In the genomic region with DNA sequence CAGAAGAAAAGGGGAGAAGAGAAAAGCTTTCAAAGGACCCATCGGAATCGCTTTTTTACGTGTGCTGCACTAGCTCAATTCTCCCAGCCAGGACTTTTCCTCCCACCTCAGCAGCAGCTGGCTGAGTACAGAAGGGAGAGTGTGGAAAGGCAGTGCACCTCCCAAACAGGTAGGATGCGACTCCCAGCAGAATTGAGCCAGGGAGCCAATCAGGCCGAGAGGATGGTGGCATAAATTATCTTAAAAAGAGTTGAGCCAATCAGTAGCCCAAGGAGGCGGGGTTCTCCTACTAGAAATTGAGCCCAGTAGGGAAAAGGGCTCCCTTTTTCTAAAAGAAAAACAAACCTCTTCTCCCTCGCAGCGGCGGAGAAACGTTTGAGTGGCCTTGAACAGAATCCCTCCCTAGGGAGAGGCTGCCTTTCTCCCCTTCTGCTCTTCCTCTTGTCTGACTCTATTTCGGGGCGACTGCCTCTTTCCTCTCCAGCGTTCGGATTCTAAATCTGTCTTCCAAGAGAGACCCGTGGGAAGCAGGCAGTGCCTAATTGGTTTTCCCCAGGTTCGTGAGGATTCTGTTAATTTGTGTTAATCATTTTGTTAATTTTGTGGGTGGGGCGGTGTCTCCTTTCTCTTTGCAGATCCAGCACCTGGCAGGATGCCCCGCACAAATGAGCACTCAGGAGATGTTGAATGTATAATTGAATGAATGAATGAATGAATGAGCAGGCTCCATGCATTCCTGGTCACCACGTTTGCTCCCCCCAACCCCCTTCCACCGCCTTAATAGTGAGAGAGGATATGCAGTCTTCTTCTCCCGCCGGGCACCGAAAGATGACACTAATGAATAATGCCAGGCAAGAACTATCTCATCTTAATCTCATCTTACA, we compare ENCODE assay signal across 13 cellular contexts. TPM values are rescaled to one million over a fixed set of nuclear protein-coding genes. Genes with fewer than 3 reads are reported as not detected.
DNase-seq lines count a peak whose midpoint lies in the region; ATAC-seq and TF ChIP-seq lines count a peak whose summit lies in the region.
"Had no signal": no experiment of that assay in that cellular context is flagged by ENCODE, and none has a peak within 500 bp of the region (broad histone marks: within the 10 kb centered on the region; RNA-seq: fewer than 3 reads in every experiment).

TSS of gene GABRG1 (minus strand) at position 183 of the 884 bp plus-strand sequence. CDS start at position 42, 141 bp downstream.

- ATAC-seq in RWPE2 (ENCODE audit: low read depth) (no peak), GM19324 (IDR thresholded peaks at IDR 0.05; ENCODE audit: low FRiP score, unreplicated experiment) (no peak)
- ATAC-seq: gastroesophageal sphincter had no signal

- H2AFZ ChIP-seq in H9 (ENCODE audit: low read length), result peak within 1 kb of the TSS; percentile 96

- no peak within 1 kb of the TSS for H3K14ac ChIP-seq in H9 (ENCODE audit: insufficient read depth, low read length)

- no peak within 1 kb of the TSS for H3K56ac ChIP-seq in H9 (ENCODE audit: insufficient read length, low read depth, low read length)

- H3K9me3 ChIP-seq in H9 (ENCODE audit: control insufficient read depth, low read depth, low read length), result no peaks in the 10 kb centered on the region
- no peaks in the 10 kb centered on the region for H3K9me3 ChIP-seq in RWPE2 (ENCODE audit: severe bottlenecking)
- H3K9me3 ChIP-seq in iPS DF 6.9 (ENCODE audit: control insufficient read depth, insufficient read depth, low read length), result no peaks in the 10 kb centered on the region; the same call in 1 of the 2 replicates
- H3K9me3 ChIP-seq: gastroesophageal sphincter had no signal

- no peak within 1 kb of the TSS for H2BK20ac ChIP-seq in H9 (ENCODE audit: low read depth, low read length, poor library complexity, severe bottlenecking)

- H3K36me3 Mint-ChIP-seq in H9 (ENCODE audit: insufficient read depth in 1 of 3, low read depth in 3 of 3) (no peaks in the 10 kb centered on the region; a peak in 1 of 7 replicates), immature natural killer cell (peaks cover 0 to 3% (median 0%) of the 10 kb centered on the region in 3 donors)

- H3K27ac Mint-ChIP-seq in H9, result peak within 1 kb of the TSS in 1 of 3 experiments; percentile 33; a peak in 3 of 7 replicates
- H3K27ac Mint-ChIP-seq in immature natural killer cell, result no peak within 1 kb of the TSS
- H3K27ac Mint-ChIP-seq: activated naive CD4-positive, alpha-beta T cell treated with anti-CD3 and anti-CD28 coated beads for 36 hours had no signal

- peak within 1 kb of the TSS; percentile 13 for H3K9ac ChIP-seq in H9 (ENCODE audit: extremely low read depth, insufficient read length, low read length)

- H3K27me3 Mint-ChIP-seq in H9 (ENCODE audit: low read depth) (peaks cover 3% of the 10 kb centered on the region), immature natural killer cell (ENCODE audit: low read depth in 3 of 3) (no peaks in the 10 kb centered on the region)

- H3K4me2 ChIP-seq in H9 (ENCODE audit: insufficient read depth, insufficient read length, low read length), result peak within 1 kb of the TSS; percentile 79

- peaks cover 7% of the 10 kb centered on the region for H3K23me2 ChIP-seq in H9 (ENCODE audit: insufficient read length, low read depth, low read length, poor library complexity, severe bottlenecking)

- no peak within 1 kb of the TSS for H2BK5ac ChIP-seq in H9 (ENCODE audit: insufficient read length, low read length)

- H3K79me2 ChIP-seq in H9 (ENCODE audit: insufficient read depth, low read length), result no peaks in the 10 kb centered on the region

- no peaks in the 10 kb centered on the region for H3K79me1 ChIP-seq in H9 (ENCODE audit: insufficient read depth, low read depth, low read length, poor library complexity, severe bottlenecking)

- H2BK12ac ChIP-seq in H9 (ENCODE audit: insufficient read length, low read depth, low read length), result no peak within 1 kb of the TSS

- H2BK15ac ChIP-seq in H9 (ENCODE audit: low read depth, low read length), result no peak within 1 kb of the TSS

- DNase-seq in H9 (peak; percentile 89), RWPE2 (ENCODE audit: low spot score) (peak; percentile 15), iPS DF 6.9 (ENCODE audit: low read depth, low spot score) (peak; percentile 20), posterior vena cava (ENCODE audit: low spot score) (peak; percentile 44), immature natural killer cell (no peak), SIG-M5 treated with dmso at 0.1 percent for 504 hours (lab: John Stamatoyannopoulos, UW; ENCODE audit: unreplicated experiment) (no peak), kidney tubule cell (ENCODE audit: low spot score) (no peak)
- DNase-seq: activated naive CD4-positive, alpha-beta T cell treated with anti-CD3 and anti-CD28 coated beads for 36 hours; DMS79 treated with DMSO at 0.1 percent for 48 hours; Kasumi-1 had no signal

- H3K27me3 ChIP-seq in H9 (ENCODE audit: insufficient read depth, low read length), result no peaks in the 10 kb centered on the region
- peaks cover 51% of the 10 kb centered on the region for H3K27me3 ChIP-seq in RWPE2 (ENCODE audit: insufficient read depth, poor library complexity, severe bottlenecking)
- H3K27me3 ChIP-seq in iPS DF 6.9 (ENCODE audit: control insufficient read depth, insufficient read depth, low read length), result no peaks in the 10 kb centered on the region

- H3K9me3 Mint-ChIP-seq in H9 (no peaks in the 10 kb centered on the region), immature natural killer cell (peaks cover 4 to 25% (median 12%) of the 10 kb centered on the region in 6 donors)

- H2BK120ac ChIP-seq in H9 (ENCODE audit: low read depth, low read length, poor library complexity, severe bottlenecking), result no peak within 1 kb of the TSS

- H3K4me3 Mint-ChIP-seq in H9, result peak within 1 kb of the TSS; percentile 63 to 88
- H3K4me3 Mint-ChIP-seq in immature natural killer cell, result no peak within 1 kb of the TSS
- H3K4me3 Mint-ChIP-seq: activated naive CD4-positive, alpha-beta T cell treated with anti-CD3 and anti-CD28 coated beads for 36 hours had no signal

- intact Hi-C loops in posterior vena cava (cut with DNase I), result no loop called here

- H3K23ac ChIP-seq in H9 (ENCODE audit: insufficient read length, low read depth, low read length), result no peak within 1 kb of the TSS

- no peaks in the 10 kb centered on the region for H3K4me1 ChIP-seq in H9 (ENCODE audit: insufficient read depth, low read length)
- H3K4me1 ChIP-seq in RWPE2 (ENCODE audit: insufficient read depth, poor library complexity, severe bottlenecking), result no peaks in the 10 kb centered on the region
- no peaks in the 10 kb centered on the region for H3K4me1 ChIP-seq in iPS DF 6.9 (ENCODE audit: control insufficient read depth, insufficient read depth, low read length)

- no peak within 1 kb of the TSS for H3K18ac ChIP-seq in H9 (ENCODE audit: insufficient read length, low read depth, low read length)

- no peak within 1 kb of the TSS for H2AK5ac ChIP-seq in H9 (ENCODE audit: insufficient read length, low read length)

- H3K4me3 ChIP-seq in RWPE2 (ENCODE audit: severe bottlenecking) (no peak within 1 kb of the TSS), iPS DF 6.9 (ENCODE audit: low read length) (peak within 1 kb of the TSS; percentile 28; the same call in 1 of the 2 replicates)

- H3K4ac ChIP-seq in H9 (ENCODE audit: low read depth, low read length), result no peak within 1 kb of the TSS

- WGBS in H9 (ENCODE audit: extremely low coverage, insufficient read length, low lambda C conversion rate), result no CpG with 5 or more reads among the region's 23 CpGs
- WGBS in iPS DF 6.9 (ENCODE audit: insufficient coverage, insufficient read length), result no CpG with 5 or more reads among the region's 23 CpGs

- no peak within 1 kb of the TSS for H4K91ac ChIP-seq in H9 (ENCODE audit: insufficient read length, low read depth, low read length)

- no peak within 1 kb of the TSS for H4K5ac ChIP-seq in H9 (ENCODE audit: insufficient read length, low read depth, low read length)

- TF ChIP-seq CTCF in H9 (conservative IDR thresholded peaks at IDR 0.05) (no peak), RWPE2 (IDR thresholded peaks at IDR 0.05; ENCODE audit: poor library complexity, severe bottlenecking) (no peak)

- H4K8ac ChIP-seq in H9 (replicated peaks; ENCODE audit: insufficient read length, low read depth, low read length), result no peak within 1 kb of the TSS

- H3K4me1 Mint-ChIP-seq in H9, result peaks cover 12 to 13% of the 10 kb centered on the region in 2 experiments
- no peaks in the 10 kb centered on the region for H3K4me1 Mint-ChIP-seq in immature natural killer cell

- no peaks in the 10 kb centered on the region for H4K20me1 ChIP-seq in H9 (ENCODE audit: control insufficient read depth, insufficient read depth, insufficient read length)

- H3T11ph ChIP-seq in H9 (ENCODE audit: low read length), result no peak within 1 kb of the TSS

- H3K27ac ChIP-seq in H9 (ENCODE audit: insufficient read length, low read depth, low read length) (no peak within 1 kb of the TSS), RWPE2 (ENCODE audit: poor library complexity, severe bottlenecking) (no peak within 1 kb of the TSS), iPS DF 6.9 (ENCODE audit: low read length) (no peak within 1 kb of the TSS)
- H3K27ac ChIP-seq: gastroesophageal sphincter had no signal

- H3K36me3 ChIP-seq in RWPE2 (ENCODE audit: low read depth) (no peaks in the 10 kb centered on the region), iPS DF 6.9 (ENCODE audit: control insufficient read depth, insufficient read depth, low read length) (no peaks in the 10 kb centered on the region)
- H3K36me3 ChIP-seq: gastroesophageal sphincter had no signal

RNA-seq across cellular contexts. Expression of gene GABRG1, which starts in this region (rescaled TPM):
- total RNA-seq in H9 (2021) (0.11 TPM in 2 replicates), posterior vena cava (under 1 TPM in 1 of 2 donors, not detected in 1; 0.05 TPM)
- polyA plus RNA-seq in immature natural killer cell, result not detected
- total RNA-seq: activated naive CD4-positive, alpha-beta T cell treated with anti-CD3 and anti-CD28 coated beads for 36 hours; mononuclear cell had no signal

Comparison
In these comparisons a context has a peak if more than half of its experiments do, and no peak if none do; other contexts are left out.
1. Peak in DNase-seq, H3K9ac ChIP-seq and H3K4me2 ChIP-seq in H9; RNA of the gene not detected or under 1 TPM.
2. Peak in DNase-seq in posterior vena cava; RNA of the gene not detected or under 1 TPM.
3. DNase-seq: peak in RWPE2 (single experiment) and iPS DF 6.9 (single experiment); none in immature natural killer cell (0 of 3), SIG-M5 treated with dmso at 0.1 percent for 504 hours (single experiment) and kidney tubule cell (single experiment).
4. H3K4me3 Mint-ChIP-seq: peak in H9 (2 of 2); none in immature natural killer cell (0 of 5).